Comparison of ENCODE assay signal across 8 cellular contexts in the genomic region with DNA sequence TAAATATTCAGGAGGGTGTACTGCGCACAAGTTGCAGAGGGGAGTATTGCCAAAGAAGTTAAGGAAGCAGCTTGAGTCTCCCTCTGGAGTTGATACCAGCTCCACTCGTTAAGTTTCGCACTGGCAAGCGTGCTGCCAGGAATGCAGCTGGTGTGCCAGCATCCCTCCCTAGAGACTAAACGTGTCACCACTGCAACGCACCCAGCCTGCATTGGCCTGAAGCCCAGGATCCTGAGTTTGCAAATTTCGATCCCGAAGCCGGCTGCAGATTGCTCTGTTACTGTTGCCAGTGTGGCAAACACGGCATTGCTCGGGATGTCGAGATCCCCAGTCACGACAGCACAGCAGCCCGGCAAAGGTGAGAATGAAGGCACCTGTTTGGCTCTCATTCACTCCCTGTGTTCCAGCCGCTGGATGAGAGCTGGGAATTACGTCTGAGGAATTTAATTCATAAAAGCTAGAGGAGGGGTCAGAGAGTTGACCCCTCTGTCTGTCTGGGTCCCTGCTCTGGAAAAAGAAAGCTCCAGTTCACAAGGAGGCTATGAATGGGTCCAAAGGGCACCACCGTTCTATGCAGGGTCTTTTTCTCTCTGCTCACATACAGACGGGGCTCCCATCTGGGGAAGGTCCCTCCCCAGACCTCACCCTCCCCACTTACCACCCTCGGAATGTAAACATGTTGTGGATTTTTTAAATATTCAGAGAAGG.
DNase-seq lines count a peak whose midpoint lies in the region; ATAC-seq, FAIRE-seq and TF ChIP-seq lines count a peak whose summit lies in the region.

No MANE protein-coding gene starts in this region.

- no peaks in the 10 kb centered on the region for H3K4me1 Mint-ChIP-seq in stimulated activated effector memory CD8-positive, alpha-beta T cell treated with anti-CD3 and anti-CD28 coated beads, Interleukin-12 subunit alpha, Interleukin-12 subunit beta, amount 100 ng/mL, for 72 hours

- H3K27me3 ChIP-seq in rectal smooth muscle tissue (ENCODE audit: control insufficient read depth, insufficient read depth, low read length): no peaks in the 10 kb centered on the region

- H3K36me3 Mint-ChIP-seq in stimulated activated effector memory CD8-positive, alpha-beta T cell treated with anti-CD3 and anti-CD28 coated beads, Interleukin-12 subunit alpha, Interleukin-12 subunit beta, amount 100 ng/mL, for 72 hours: no peaks in the 10 kb centered on the region

- H3K27ac Mint-ChIP-seq in stimulated activated effector memory CD8-positive, alpha-beta T cell treated with anti-CD3 and anti-CD28 coated beads, Interleukin-12 subunit alpha, Interleukin-12 subunit beta, amount 100 ng/mL, for 72 hours: no peak overlapping the region

- H3K36me3 ChIP-seq in rectal smooth muscle tissue (ENCODE audit: control insufficient read depth, insufficient read depth, low read length): no peaks in the 10 kb centered on the region

- no peak for ATAC-seq in activated CD4-positive, CD25-positive, alpha-beta regulatory T cell treated with anti-CD3 and anti-CD28 coated beads, Interleukin-2, amount 50 U/mL, for 24 hours
- no peak for ATAC-seq in stimulated activated effector memory CD8-positive, alpha-beta T cell treated with anti-CD3 and anti-CD28 coated beads, Interleukin-12 subunit alpha, Interleukin-12 subunit beta, amount 100 ng/mL, for 72 hours
- ATAC-seq in GM18520 (IDR thresholded peaks at IDR 0.05; ENCODE audit: unreplicated experiment): no peak

- H3K4me1 ChIP-seq in rectal smooth muscle tissue (ENCODE audit: control insufficient read depth, insufficient read depth, low read length): peaks cover 18% of the 10 kb centered on the region

- no peaks in the 10 kb centered on the region for H3K9me3 Mint-ChIP-seq in stimulated activated effector memory CD8-positive, alpha-beta T cell treated with anti-CD3 and anti-CD28 coated beads, Interleukin-12 subunit alpha, Interleukin-12 subunit beta, amount 100 ng/mL, for 72 hours

- TF ChIP-seq CTCF in WI38 (IDR thresholded peaks at IDR 0.05; ENCODE audit: low read depth, low read length): no peak

- no peak overlapping the region for H3K4me3 Mint-ChIP-seq in stimulated activated effector memory CD8-positive, alpha-beta T cell treated with anti-CD3 and anti-CD28 coated beads, Interleukin-12 subunit alpha, Interleukin-12 subunit beta, amount 100 ng/mL, for 72 hours

- peak overlapping the region; percentile 49 for H3K4me3 ChIP-seq in WI38 (ENCODE audit: low read depth, low read length)
- H3K4me3 ChIP-seq in rectal smooth muscle tissue (ENCODE audit: low read length): peak overlapping the region; percentile 54

- FAIRE-seq in GM19239 (lab: Jason Lieb, UNC): no peak

- no peak overlapping the region for H3K9ac ChIP-seq in rectal smooth muscle tissue (ENCODE audit: low read length)

- DNase-seq in HT-29 (ENCODE audit: low spot score): peak; percentile 87
- peak; percentile 91 for DNase-seq in cardiac septum (ENCODE audit: low spot score)
- no peak for DNase-seq in GM19239 (ENCODE audit: insufficient read length, low spot score)
- DNase-seq in stimulated activated effector memory CD8-positive, alpha-beta T cell treated with anti-CD3 and anti-CD28 coated beads, Interleukin-12 subunit alpha, Interleukin-12 subunit beta, amount 100 ng/mL, for 72 hours (ENCODE audit: low spot score in 2 of 2): no peak

- intact Hi-C loops in cardiac septum (cut with DNase I): loop anchor here (5.0 kb wide), 1 partner anchor 59 kb away; the partner anchor contains the start of gene NRP1

- peak overlapping the region; percentile 70 for H3K27ac ChIP-seq in rectal smooth muscle tissue (ENCODE audit: low read depth, low read length)

Comparison
In these comparisons a context has a peak if more than half of its experiments do, and no peak if none do; other contexts are left out.
1. DNase-seq: peak in HT-29 (single experiment) and cardiac septum (single experiment); none in GM19239 (single experiment) and stimulated activated effector memory CD8-positive, alpha-beta T cell treated with anti-CD3 and anti-CD28 coated beads, Interleukin-12 subunit alpha, Interleukin-12 subunit beta, amount 100 ng/mL, for 72 hours (0 of 2).